ENCODE assay signal across 9 cellular contexts in the genomic region with DNA sequence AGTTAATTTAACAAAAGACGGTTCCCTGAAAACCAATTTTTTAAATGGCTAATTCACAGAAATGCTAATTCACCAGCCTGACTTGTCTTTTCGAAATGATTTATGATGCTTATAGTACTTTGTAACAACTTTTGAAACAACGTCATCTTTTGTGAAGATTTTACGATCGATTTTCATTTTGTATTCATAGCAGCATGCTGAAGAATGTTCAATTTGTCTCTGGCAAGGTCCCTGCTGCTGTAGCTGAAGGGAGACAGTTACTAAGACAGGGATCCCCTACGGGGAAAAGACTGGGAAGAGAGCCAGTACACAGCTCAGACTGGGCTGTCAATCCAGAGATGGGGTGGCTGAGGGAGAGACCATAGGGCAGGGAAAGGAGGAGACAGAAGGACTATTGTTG.
"Had no signal": no experiment of that assay in that cellular context is flagged by ENCODE, and none has a peak within 500 bp of the region (broad histone marks: within the 10 kb centered on the region; RNA-seq: fewer than 3 reads in every experiment).

No MANE protein-coding gene starts in this region.

- DNase-seq: activated CD4-positive, CD25-positive, alpha-beta regulatory T cell treated with anti-CD3 and anti-CD28 coated beads, Interleukin-2, amount 50 U/mL, for 72 hours; activated naive CD4-positive, alpha-beta T cell treated with anti-CD3 and anti-CD28 coated beads, Interleukin-2, amount 10 ng/mL, durations not matched to agents 7 days and 5 days; activated T-cell treated with anti-CD3 and anti-CD28 coated beads, Interleukin-2, amount 50 U/mL, for 1 hour; cerebellar nuclear complex; effector memory CD4-positive, alpha-beta T cell; naive B cell; pancreas; stimulated activated CD4-positive, alpha-beta T cell treated with anti-CD3 and anti-CD28 coated beads, Interleukin-2, amount 100 ng/mL, for 24 hours; thyroid gland had no signal
